Comparison of ENCODE assay signal across 22 cellular contexts in genomic region chr1:216420746-216421145, GRCh38. TPM values are rescaled to one million over a fixed set of nuclear protein-coding genes. Genes with fewer than 3 reads are reported as not detected.
DNase-seq lines count a peak whose midpoint lies in the region; ATAC-seq, FAIRE-seq and TF ChIP-seq lines count a peak whose summit lies in the region.
"Had no signal": no experiment of that assay in that cellular context is flagged by ENCODE, and none has a peak within 500 bp of the region (broad histone marks: within the 10 kb centered on the region; RNA-seq: fewer than 3 reads in every experiment).

No MANE protein-coding gene starts in this region.

- 28% methylated on average over 1 of the region's 1 CpG for WGBS in right lobe of liver (ENCODE audit: insufficient coverage, low coverage, low lambda C conversion rate, missing lambda C conversion rate)
- 0% methylated on average over 1 of the region's 1 CpG for WGBS in HepG2 (ENCODE audit: low lambda C conversion rate)

- TF ChIP-seq POLR2A in right lobe of liver (IDR thresholded peaks at IDR 0.05) (no peak), HepG2 (IDR thresholded peaks at IDR 0.05; ENCODE audit: insufficient read depth in 1 of 2, low read depth in 2 of 2, low read length in 2 of 2) (no peak)

- H3K4me3 Mint-ChIP-seq in progenitor cell of endocrine pancreas (ENCODE audit: low read depth): no peak overlapping the region
- H3K4me3 Mint-ChIP-seq in T-cell: no peak overlapping the region
- H3K4me3 Mint-ChIP-seq: B cell; CD4-positive, alpha-beta T cell; CD8-positive, alpha-beta T cell had no signal

- intact Hi-C loops in right lobe of liver (cut with DNase I): no loop called here
- intact Hi-C loops in HepG2 (cut with micrococcal nuclease; ENCODE audit: unreplicated experiment): no loop called here
- intact Hi-C loops in posterior cingulate gyrus (cut with DNase I): no loop called here

- H3K9me3 Mint-ChIP-seq in progenitor cell of endocrine pancreas (ENCODE audit: low read depth) (no peaks in the 10 kb centered on the region), T-cell (peaks cover 0 to 9% (median 9%) of the 10 kb centered on the region in 3 donors)

- no peak overlapping the region for H3K27ac Mint-ChIP-seq in progenitor cell of endocrine pancreas
- no peak overlapping the region for H3K27ac Mint-ChIP-seq in T-cell
- H3K27ac Mint-ChIP-seq: B cell; CD4-positive, alpha-beta T cell; CD8-positive, alpha-beta T cell had no signal

- no peak overlapping the region for H3K4me2 ChIP-seq in HepG2 (ENCODE audit: low read depth, low read length)
- H3K4me2 ChIP-seq: A549; BLaER1 treated with 17β-estradiol and CSF1 and Interleukin-3, amounts not matched to agents 10 nM and 100 nM had no signal

- H3K4me1 Mint-ChIP-seq in progenitor cell of endocrine pancreas (ENCODE audit: low read depth) (peaks cover 9% of the 10 kb centered on the region), T-cell (no peaks in the 10 kb centered on the region)
- H3K4me1 Mint-ChIP-seq: B cell had no signal

- ATAC-seq in right lobe of liver: peak; percentile 54 to 73 (median 72)
- ATAC-seq in HepG2: no peak
- ATAC-seq in left lobe of liver: peak; percentile 53
- ATAC-seq in T-cell (replicated peaks in 1 of 4): no peak
- ATAC-seq: A549; CD8-positive, alpha-beta T cell had no signal

- TF ChIP-seq EP300 in HepG2 (IDR thresholded peaks at IDR 0.05; ENCODE audit: low read depth in 2 of 2, low read length in 2 of 2) (no peak), HepG2 (CRISPR knock-in tag; IDR thresholded peaks at IDR 0.05; ENCODE audit: borderline replicate concordance) (no peak)

- in situ Hi-C loops in HepG2 (cut with HindIII; ENCODE audit: extremely low pct_ligation_motif_present, low pct_unique_long_range_greater_than_20kb): no loop called here

- H3K36me3 Mint-ChIP-seq in progenitor cell of endocrine pancreas (ENCODE audit: insufficient read depth) (no peaks in the 10 kb centered on the region), T-cell (no peaks in the 10 kb centered on the region)
- H3K36me3 Mint-ChIP-seq: CD8-positive, alpha-beta T cell had no signal

- H3K27me3 ChIP-seq in right lobe of liver (no peaks in the 10 kb centered on the region), HepG2 (ENCODE audit: control insufficient read depth in 1 of 2, insufficient read depth in 2 of 2, low read length in 2 of 2) (no peaks in the 10 kb centered on the region)
- H3K27me3 ChIP-seq: BLaER1 treated with 17β-estradiol and CSF1 and Interleukin-3, amounts not matched to agents 10 nM and 100 nM had no signal

- H3K27me3 Mint-ChIP-seq in progenitor cell of endocrine pancreas (no peaks in the 10 kb centered on the region), T-cell (no peaks in the 10 kb centered on the region)
- H3K27me3 Mint-ChIP-seq: B cell; CD4-positive, alpha-beta T cell had no signal

- no peak for TF ChIP-seq RAD21 in HepG2 (CRISPR knock-in tag; IDR thresholded peaks at IDR 0.05)

- H3K9me3 ChIP-seq in right lobe of liver: no peaks in the 10 kb centered on the region
- H3K9me3 ChIP-seq in HepG2 (ENCODE audit: low read length): no peaks in the 10 kb centered on the region
- H3K9me3 ChIP-seq: A549; BLaER1 treated with 17β-estradiol and CSF1 and Interleukin-3, amounts not matched to agents 10 nM and 100 nM; Caco-2 had no signal

- peak overlapping the region; percentile 36 to 42 (median 37) for H3K27ac ChIP-seq in right lobe of liver
- H3K27ac ChIP-seq in HepG2 (ENCODE audit: extremely low read length, insufficient read depth, low read length): no peak overlapping the region
- H3K27ac ChIP-seq: 22Rv1; A549; BLaER1 treated with 17β-estradiol and CSF1 and Interleukin-3, amounts not matched to agents 10 nM and 100 nM; C4-2B had no signal

- no peaks in the 10 kb centered on the region for H3K79me2 ChIP-seq in HepG2 (ENCODE audit: insufficient read depth, low read length)

- no TSS peak for BruUV-seq in HepG2 (replicated peaks; lab: Mats Ljungman, UMichigan)

- TF ChIP-seq CTCF in right lobe of liver (IDR thresholded peaks at IDR 0.05): no peak
- no peak for TF ChIP-seq CTCF in HepG2 (CRISPR knock-in tag; IDR thresholded peaks at IDR 0.05)
- TF ChIP-seq CTCF in retinal pigment epithelial cell (conservative IDR thresholded peaks at IDR 0.05; ENCODE audit: low read depth, low read length): no peak
- no peak for TF ChIP-seq CTCF in progenitor cell of endocrine pancreas (IDR thresholded peaks at IDR 0.05; ENCODE audit: unreplicated experiment)

- H2AFZ ChIP-seq in HepG2 (ENCODE audit: low read length): no peak overlapping the region

- no peak overlapping the region for H3K9ac ChIP-seq in HepG2 (ENCODE audit: insufficient read depth, low read depth, low read length)
- H3K9ac ChIP-seq: BLaER1 treated with 17β-estradiol and CSF1 and Interleukin-3, amounts not matched to agents 10 nM and 100 nM had no signal

- DNase-seq in right lobe of liver (no peak), HepG2 (ENCODE audit: low spot score) (no peak), left lobe of liver (ENCODE audit: low spot score) (no peak), retinal pigment epithelial cell (ENCODE audit: low read depth) (peak; percentile 2), progenitor cell of endocrine pancreas (ENCODE audit: low spot score, unreplicated experiment) (no peak), posterior cingulate gyrus (no peak), T-cell (no peak)
- DNase-seq: AML-193; Caco-2; Calu3; CD4-positive, alpha-beta T cell; CD8-positive, alpha-beta T cell; DMS79 treated with DMSO at 0.1 percent for 48 hours; GF-D8 had no signal

- CTCF ChIA-PET in HepG2 (lab: Yijun Ruan, JAX; ENCODE audit: low intra/inter-chr PET ratio, low total read pairs): no interaction called here
- CTCF ChIA-PET in T-cell (lab: Charles Lee): no interaction called here

- no peak overlapping the region for H3K4me3 ChIP-seq in right lobe of liver
- no peak overlapping the region for H3K4me3 ChIP-seq in HepG2 (replicated peaks in 1 of 3; ENCODE audit: insufficient read depth in 1 of 3, low read depth in 2 of 3, low read length in 3 of 3)
- H3K4me3 ChIP-seq in retinal pigment epithelial cell (ENCODE audit: low read length): no peak overlapping the region
- H3K4me3 ChIP-seq: A549; BLaER1 treated with 17β-estradiol and CSF1 and Interleukin-3, amounts not matched to agents 10 nM and 100 nM had no signal

- POLR2A ChIA-PET in HepG2 (lab: Yijun Ruan, JAX) (no interaction called here), T-cell (lab: Charles Lee) (no interaction called here)

- H3K36me3 ChIP-seq in right lobe of liver (no peaks in the 10 kb centered on the region), HepG2 (replicated peaks in 1 of 2; ENCODE audit: control insufficient read depth in 1 of 2, insufficient read depth in 2 of 2, low read length in 2 of 2) (no peaks in the 10 kb centered on the region)
- H3K36me3 ChIP-seq: BLaER1 treated with 17β-estradiol and CSF1 and Interleukin-3, amounts not matched to agents 10 nM and 100 nM had no signal

- no peak for FAIRE-seq in HepG2 (lab: Jason Lieb, UNC)
- FAIRE-seq: A549, G401.6, GM12891, GM19239 had no signal

- H4K20me1 ChIP-seq in HepG2 (ENCODE audit: insufficient read depth, low read length): no peaks in the 10 kb centered on the region
- H4K20me1 ChIP-seq: BLaER1 treated with 17β-estradiol and CSF1 and Interleukin-3, amounts not matched to agents 10 nM and 100 nM had no signal

- H3K4me1 ChIP-seq in right lobe of liver (peaks cover 0 to 9% (median 0%) of the 10 kb centered on the region in 4 donors), HepG2 (ENCODE audit: insufficient read depth, low read length) (no peaks in the 10 kb centered on the region)
- H3K4me1 ChIP-seq: A549; BLaER1 treated with 17β-estradiol and CSF1 and Interleukin-3, amounts not matched to agents 10 nM and 100 nM had no signal

TF ChIP-seq in HepG2, 621 proteins besides CTCF, POLR2A, EP300 and RAD21 (continues in another document):
- no peak for TF ChIP-seq ZNF552 (CRISPR knock-in tag; IDR thresholded peaks at IDR 0.05; ENCODE audit: borderline replicate concordance)
- no peak for TF ChIP-seq GLMP (CRISPR knock-in tag; IDR thresholded peaks at IDR 0.05; ENCODE audit: borderline replicate concordance)
- no peak for TF ChIP-seq ZNF383 (CRISPR knock-in tag; IDR thresholded peaks at IDR 0.05; ENCODE audit: borderline replicate concordance)
- TF ChIP-seq SUZ12 (IDR thresholded peaks at IDR 0.05; ENCODE audit: low read depth, low read length): no peak

RNA-seq across cellular contexts. Expression of gene USH2A, which starts 2.5 kb away (rescaled TPM):
- 1 to 10 TPM in 3 of 6 experiments, under 1 TPM in 3; 0.19 to 1.8 (median 0.81) TPM for total RNA-seq in right lobe of liver
- total RNA-seq in HepG2 (2016; rRNA removed; fragmentation: Illumina TruSeq; extraction: Trizol): 0.01 and 0.02 TPM in 2 replicates
- total RNA-seq in HepG2 (2016; cell fraction: cytosol; rRNA removed; fragmentation: Illumina TruSeq; extraction: Trizol; ENCODE audit: low read depth): not detected in 2 replicates
- total RNA-seq in HepG2 (2016; cell fraction: insoluble cytoplasmic fraction; rRNA removed; fragmentation: Illumina TruSeq; extraction: Trizol): under 0.01 and 0.01 TPM in 2 replicates
- total RNA-seq in HepG2 (2016; cell fraction: membrane; rRNA removed; fragmentation: Illumina TruSeq; extraction: Trizol): under 0.01 TPM in 1 of 2 replicates, not detected in the other
- 0.03 TPM in 1 of 2 replicates, not detected in the other for total RNA-seq in HepG2 (2016; cell fraction: nucleus; rRNA removed; fragmentation: Illumina TruSeq; extraction: Trizol)
- polyA plus RNA-seq in HepG2 (2011; rRNA removed): under 0.01 TPM in 1 of 2 replicates, not detected in the other
- polyA plus RNA-seq in HepG2 (2011; cell fraction: cytosol; rRNA removed): not detected in 2 replicates
- not detected in 2 replicates for polyA plus RNA-seq in HepG2 (2011; cell fraction: nucleus; rRNA removed)
- polyA plus RNA-seq in HepG2 (2012): 0.01 TPM in 2 replicates
- not detected in 2 replicates for polyA plus RNA-seq in HepG2 (2016; cell fraction: cytosol; fragmentation: Illumina TruSeq; extraction: Trizol; ENCODE audit: low read depth)
- polyA plus RNA-seq in HepG2 (2016; cell fraction: insoluble cytoplasmic fraction; fragmentation: Illumina TruSeq; extraction: Trizol; ENCODE audit: low read depth): 0.02 TPM in 2 replicates
- polyA plus RNA-seq in HepG2 (2016; cell fraction: membrane; fragmentation: Illumina TruSeq; extraction: Trizol; ENCODE audit: low read depth): not detected in 2 replicates
- polyA plus RNA-seq in HepG2 (2016; cell fraction: nucleus; fragmentation: Illumina TruSeq; extraction: Trizol; ENCODE audit: insufficient read depth, low read depth): not detected in 2 replicates
- polyA minus RNA-seq in HepG2 (2011; rRNA and poly(A)+ RNA removed; ENCODE audit: low replicate concordance): 0.02 TPM in 1 of 2 replicates, not detected in the other
- not detected in 2 replicates for polyA minus RNA-seq in HepG2 (2011; cell fraction: cytosol; rRNA and poly(A)+ RNA removed)
- under 0.01 TPM in 2 replicates for polyA minus RNA-seq in HepG2 (2011; cell fraction: nucleus; rRNA and poly(A)+ RNA removed)
- 1.5 TPM for total RNA-seq in left lobe of liver
- total RNA-seq in progenitor cell of endocrine pancreas: 0.55 and 0.78 TPM in 2 replicates
- total RNA-seq in T-cell: not detected
- total RNA-seq: B cell; Calu3; CD4-positive, alpha-beta T cell; CD8-positive, alpha-beta T cell had no signal
- polyA plus RNA-seq: A549 had no signal

Comparison
In these comparisons a context has a peak if more than half of its experiments do, and no peak if none do; other contexts are left out.
1. ATAC-seq: peak in right lobe of liver (4 of 4) and left lobe of liver (single experiment); none in HepG2 (single experiment) and T-cell (0 of 4).